In the genomic region with DNA sequence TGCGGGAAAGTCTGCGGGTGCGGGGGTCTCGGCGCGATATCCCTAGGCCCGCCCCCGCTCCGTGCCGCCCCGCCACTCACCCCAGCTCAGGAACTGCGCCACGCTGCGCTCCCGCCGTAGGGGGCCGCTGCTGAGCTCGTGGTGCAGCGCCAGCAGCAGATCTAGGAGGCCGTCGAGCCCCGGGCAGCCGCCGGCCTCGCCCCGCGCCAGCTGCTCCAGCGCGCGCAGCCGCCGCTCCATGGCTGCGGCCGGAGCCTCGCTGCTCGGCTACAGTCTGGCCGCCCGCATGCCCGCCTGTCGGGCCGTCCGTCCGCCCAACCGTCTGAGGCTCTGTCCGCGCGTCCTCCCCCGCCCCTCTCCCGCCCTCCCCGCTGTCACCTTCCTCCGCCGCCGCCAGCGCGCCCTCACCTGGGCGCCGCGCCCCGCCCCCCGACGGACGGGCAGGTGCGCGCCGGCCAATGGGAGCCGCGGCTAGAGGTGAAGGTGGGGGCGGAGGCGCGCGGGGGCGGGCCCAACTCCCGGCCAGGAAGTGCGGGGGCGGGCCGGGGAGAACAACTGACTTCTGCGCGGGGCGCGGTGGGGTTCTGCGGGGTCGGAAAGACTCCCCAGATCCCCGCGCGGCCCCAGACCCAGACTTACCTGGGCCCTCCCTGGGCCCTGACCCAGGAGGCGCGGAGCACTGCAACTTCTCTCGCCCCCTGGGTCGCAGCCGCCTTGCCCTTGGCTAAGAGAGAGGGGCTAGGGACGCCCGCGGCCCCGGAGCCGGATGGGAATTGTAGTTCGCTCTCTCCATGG, we compare ENCODE assay signal across 1 cellular context.
TF ChIP-seq lines count a peak whose summit lies in the region.

Gene CDC42BPG (minus strand): TSS at position 324 of the 795 bp plus-strand sequence. CDS start 84 bp downstream, at position 240.

TF ChIP-seq in GM12878, 131 proteins besides CTCF, POLR2A, EP300 and RAD21 (continues in another document):
- TF ChIP-seq NFXL1 (IDR thresholded peaks at IDR 0.05; ENCODE audit: borderline replicate concordance): no peak
- TF ChIP-seq TCF7 (IDR thresholded peaks at IDR 0.05; ENCODE audit: borderline replicate concordance): no peak
- no peak for TF ChIP-seq SPI1 (IDR thresholded peaks at IDR 0.05; ENCODE audit: borderline replicate concordance, insufficient read depth, low read depth, low read length)
- TF ChIP-seq MYB (IDR thresholded peaks at IDR 0.05; ENCODE audit: borderline replicate concordance, low read depth, low read length): no peak
- peak; percentile 69 for TF ChIP-seq DPF2 (IDR thresholded peaks at IDR 0.05)
- TF ChIP-seq, protein P1, sequence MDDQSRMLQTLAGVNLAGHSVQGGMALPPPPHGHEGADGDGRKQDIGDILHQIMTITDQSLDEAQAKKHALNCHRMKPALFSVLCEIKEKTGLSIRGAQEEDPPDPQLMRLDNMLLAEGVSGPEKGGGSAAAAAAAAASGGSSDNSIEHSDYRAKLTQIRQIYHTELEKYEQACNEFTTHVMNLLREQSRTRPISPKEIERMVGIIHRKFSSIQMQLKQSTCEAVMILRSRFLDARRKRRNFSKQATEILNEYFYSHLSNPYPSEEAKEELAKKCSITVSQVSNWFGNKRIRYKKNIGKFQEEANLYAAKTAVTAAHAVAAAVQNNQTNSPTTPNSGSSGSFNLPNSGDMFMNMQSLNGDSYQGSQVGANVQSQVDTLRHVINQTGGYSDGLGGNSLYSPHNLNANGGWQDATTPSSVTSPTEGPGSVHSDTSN (IDR thresholded peaks at IDR 0.05; ENCODE audit: insufficient replicate concordance, low read depth, low read length): peak; percentile 74
- peak; percentile 28; the same call in 1 of the 2 replicates for TF ChIP-seq MAX (IDR thresholded peaks at IDR 0.05; ENCODE audit: low read depth, low read length)
- TF ChIP-seq BCL3 (IDR thresholded peaks at IDR 0.05; ENCODE audit: borderline replicate concordance, insufficient read depth, low read depth, low read length, poor library complexity, severe bottlenecking): no peak
- TF ChIP-seq EGR1 (IDR thresholded peaks at IDR 0.05; ENCODE audit: borderline replicate concordance in 1 of 2, low read depth in 2 of 2, low read length in 2 of 2): peak in 1 of 2 experiments; percentile 98; a peak in 2 of 3 replicates
- TF ChIP-seq IKZF1 (conservative IDR thresholded peaks at IDR 0.05): peak; percentile 95
- no peak for TF ChIP-seq YBX1 (IDR thresholded peaks at IDR 0.05)
- no peak for TF ChIP-seq CREM (IDR thresholded peaks at IDR 0.05; ENCODE audit: low read depth)
- no peak for TF ChIP-seq ATF7 (IDR thresholded peaks at IDR 0.05; ENCODE audit: low read depth)
- no peak for TF ChIP-seq STAT3 (IDR thresholded peaks at IDR 0.05; ENCODE audit: low read depth, low read length)
- TF ChIP-seq EZH2 (IDR thresholded peaks at IDR 0.05; ENCODE audit: borderline replicate concordance, control insufficient read depth, low read depth, low read length): no peak
- no peak for TF ChIP-seq ESRRA (IDR thresholded peaks at IDR 0.05; ENCODE audit: low read length)
- TF ChIP-seq BMI1 (IDR thresholded peaks at IDR 0.05; ENCODE audit: borderline replicate concordance): no peak
- no peak for TF ChIP-seq FOXK2 (IDR thresholded peaks at IDR 0.05)
- TF ChIP-seq, protein P2, sequence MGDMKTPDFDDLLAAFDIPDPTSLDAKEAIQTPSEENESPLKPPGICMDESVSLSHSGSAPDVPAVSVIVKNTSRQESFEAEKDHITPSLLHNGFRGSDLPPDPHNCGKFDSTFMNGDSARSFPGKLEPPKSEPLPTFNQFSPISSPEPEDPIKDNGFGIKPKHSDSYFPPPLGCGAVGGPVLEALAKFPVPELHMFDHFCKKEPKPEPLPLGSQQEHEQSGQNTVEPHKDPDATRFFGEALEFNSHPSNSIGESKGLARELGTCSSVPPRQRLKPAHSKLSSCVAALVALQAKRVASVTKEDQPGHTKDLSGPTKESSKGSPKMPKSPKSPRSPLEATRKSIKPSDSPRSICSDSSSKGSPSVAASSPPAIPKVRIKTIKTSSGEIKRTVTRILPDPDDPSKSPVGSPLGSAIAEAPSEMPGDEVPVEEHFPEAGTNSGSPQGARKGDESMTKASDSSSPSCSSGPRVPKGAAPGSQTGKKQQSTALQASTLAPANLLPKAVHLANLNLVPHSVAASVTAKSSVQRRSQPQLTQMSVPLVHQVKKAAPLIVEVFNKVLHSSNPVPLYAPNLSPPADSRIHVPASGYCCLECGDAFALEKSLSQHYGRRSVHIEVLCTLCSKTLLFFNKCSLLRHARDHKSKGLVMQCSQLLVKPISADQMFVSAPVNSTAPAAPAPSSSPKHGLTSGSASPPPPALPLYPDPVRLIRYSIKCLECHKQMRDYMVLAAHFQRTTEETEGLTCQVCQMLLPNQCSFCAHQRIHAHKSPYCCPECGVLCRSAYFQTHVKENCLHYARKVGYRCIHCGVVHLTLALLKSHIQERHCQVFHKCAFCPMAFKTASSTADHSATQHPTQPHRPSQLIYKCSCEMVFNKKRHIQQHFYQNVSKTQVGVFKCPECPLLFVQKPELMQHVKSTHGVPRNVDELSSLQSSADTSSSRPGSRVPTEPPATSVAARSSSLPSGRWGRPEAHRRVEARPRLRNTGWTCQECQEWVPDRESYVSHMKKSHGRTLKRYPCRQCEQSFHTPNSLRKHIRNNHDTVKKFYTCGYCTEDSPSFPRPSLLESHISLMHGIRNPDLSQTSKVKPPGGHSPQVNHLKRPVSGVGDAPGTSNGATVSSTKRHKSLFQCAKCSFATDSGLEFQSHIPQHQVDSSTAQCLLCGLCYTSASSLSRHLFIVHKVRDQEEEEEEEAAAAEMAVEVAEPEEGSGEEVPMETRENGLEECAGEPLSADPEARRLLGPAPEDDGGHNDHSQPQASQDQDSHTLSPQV (IDR thresholded peaks at IDR 0.05): peak; percentile 45; the same call in 1 of the 2 replicates
- peak; percentile 71 for TF ChIP-seq ZNF687 (IDR thresholded peaks at IDR 0.05)
- TF ChIP-seq ASH2L (IDR thresholded peaks at IDR 0.05; ENCODE audit: borderline replicate concordance, low read depth): no peak
- TF ChIP-seq, protein P3, sequence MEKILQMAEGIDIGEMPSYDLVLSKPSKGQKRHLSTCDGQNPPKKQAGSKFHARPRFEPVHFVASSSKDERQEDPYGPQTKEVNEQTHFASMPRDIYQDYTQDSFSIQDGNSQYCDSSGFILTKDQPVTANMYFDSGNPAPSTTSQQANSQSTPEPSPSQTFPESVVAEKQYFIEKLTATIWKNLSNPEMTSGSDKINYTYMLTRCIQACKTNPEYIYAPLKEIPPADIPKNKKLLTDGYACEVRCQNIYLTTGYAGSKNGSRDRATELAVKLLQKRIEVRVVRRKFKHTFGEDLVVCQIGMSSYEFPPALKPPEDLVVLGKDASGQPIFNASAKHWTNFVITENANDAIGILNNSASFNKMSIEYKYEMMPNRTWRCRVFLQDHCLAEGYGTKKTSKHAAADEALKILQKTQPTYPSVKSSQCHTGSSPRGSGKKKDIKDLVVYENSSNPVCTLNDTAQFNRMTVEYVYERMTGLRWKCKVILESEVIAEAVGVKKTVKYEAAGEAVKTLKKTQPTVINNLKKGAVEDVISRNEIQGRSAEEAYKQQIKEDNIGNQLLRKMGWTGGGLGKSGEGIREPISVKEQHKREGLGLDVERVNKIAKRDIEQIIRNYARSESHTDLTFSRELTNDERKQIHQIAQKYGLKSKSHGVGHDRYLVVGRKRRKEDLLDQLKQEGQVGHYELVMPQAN (conservative IDR thresholded peaks at IDR 0.05): 0 out of 2 replicates have a peak, but pooled peaks have one; percentile 41
- TF ChIP-seq, protein P4, sequence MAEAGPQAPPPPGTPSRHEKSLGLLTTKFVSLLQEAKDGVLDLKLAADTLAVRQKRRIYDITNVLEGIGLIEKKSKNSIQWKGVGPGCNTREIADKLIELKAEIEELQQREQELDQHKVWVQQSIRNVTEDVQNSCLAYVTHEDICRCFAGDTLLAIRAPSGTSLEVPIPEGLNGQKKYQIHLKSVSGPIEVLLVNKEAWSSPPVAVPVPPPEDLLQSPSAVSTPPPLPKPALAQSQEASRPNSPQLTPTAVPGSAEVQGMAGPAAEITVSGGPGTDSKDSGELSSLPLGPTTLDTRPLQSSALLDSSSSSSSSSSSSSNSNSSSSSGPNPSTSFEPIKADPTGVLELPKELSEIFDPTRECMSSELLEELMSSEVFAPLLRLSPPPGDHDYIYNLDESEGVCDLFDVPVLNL (IDR thresholded peaks at IDR 0.05; ENCODE audit: low read depth, low read length): no peak
- TF ChIP-seq RB1 (IDR thresholded peaks at IDR 0.05; ENCODE audit: borderline replicate concordance): no peak
- TF ChIP-seq MEF2B (IDR thresholded peaks at IDR 0.05; ENCODE audit: partially characterized antibody, poor library complexity, severe bottlenecking): no peak
- no peak for TF ChIP-seq RELA (IDR thresholded peaks at IDR 0.05; ENCODE audit: borderline replicate concordance, partially characterized antibody)
- no peak for TF ChIP-seq TARDBP (IDR thresholded peaks at IDR 0.05; ENCODE audit: borderline replicate concordance)
- TF ChIP-seq NRF1 (conservative IDR thresholded peaks at IDR 0.05; ENCODE audit: low read depth, low read length): no peak
- 0 out of 2 replicates have a peak, but pooled peaks have one; percentile 4 for TF ChIP-seq NBN (IDR thresholded peaks at IDR 0.05)
- no peak for TF ChIP-seq CBFB (IDR thresholded peaks at IDR 0.05; ENCODE audit: low read depth)
- no peak for TF ChIP-seq BRCA1 (IDR thresholded peaks at IDR 0.05; ENCODE audit: low read depth, low read length)
- TF ChIP-seq YY1 (IDR thresholded peaks at IDR 0.05; ENCODE audit: low read depth, low read length): 0 out of 2 replicates have a peak, but pooled peaks have one; percentile 26
- TF ChIP-seq SMC3 (IDR thresholded peaks at IDR 0.05; ENCODE audit: borderline replicate concordance, low read length): peak; percentile 38; the same call in 1 of the 2 replicates
- no peak for TF ChIP-seq RUNX3 (IDR thresholded peaks at IDR 0.05; ENCODE audit: low read length)
- TF ChIP-seq JUND (IDR thresholded peaks at IDR 0.05; ENCODE audit: low read depth, low read length): no peak
- TF ChIP-seq HCFC1 (IDR thresholded peaks at IDR 0.05; ENCODE audit: low read length): peak; percentile 25; the same call in 1 of the 2 replicates
- TF ChIP-seq SIN3A (IDR thresholded peaks at IDR 0.05; ENCODE audit: low read depth, low read length): peak; percentile 50; the same call in 1 of the 2 replicates
- TF ChIP-seq ZNF207 (IDR thresholded peaks at IDR 0.05; ENCODE audit: borderline replicate concordance): no peak
- TF ChIP-seq REST (IDR thresholded peaks at IDR 0.05; ENCODE audit: low read depth, low read length): no peak
- TF ChIP-seq CHD2 (IDR thresholded peaks at IDR 0.05; ENCODE audit: borderline replicate concordance, low read depth, low read length): no peak
